Comparison of ENCODE assay signal across 14 cellular contexts in the genomic region with DNA sequence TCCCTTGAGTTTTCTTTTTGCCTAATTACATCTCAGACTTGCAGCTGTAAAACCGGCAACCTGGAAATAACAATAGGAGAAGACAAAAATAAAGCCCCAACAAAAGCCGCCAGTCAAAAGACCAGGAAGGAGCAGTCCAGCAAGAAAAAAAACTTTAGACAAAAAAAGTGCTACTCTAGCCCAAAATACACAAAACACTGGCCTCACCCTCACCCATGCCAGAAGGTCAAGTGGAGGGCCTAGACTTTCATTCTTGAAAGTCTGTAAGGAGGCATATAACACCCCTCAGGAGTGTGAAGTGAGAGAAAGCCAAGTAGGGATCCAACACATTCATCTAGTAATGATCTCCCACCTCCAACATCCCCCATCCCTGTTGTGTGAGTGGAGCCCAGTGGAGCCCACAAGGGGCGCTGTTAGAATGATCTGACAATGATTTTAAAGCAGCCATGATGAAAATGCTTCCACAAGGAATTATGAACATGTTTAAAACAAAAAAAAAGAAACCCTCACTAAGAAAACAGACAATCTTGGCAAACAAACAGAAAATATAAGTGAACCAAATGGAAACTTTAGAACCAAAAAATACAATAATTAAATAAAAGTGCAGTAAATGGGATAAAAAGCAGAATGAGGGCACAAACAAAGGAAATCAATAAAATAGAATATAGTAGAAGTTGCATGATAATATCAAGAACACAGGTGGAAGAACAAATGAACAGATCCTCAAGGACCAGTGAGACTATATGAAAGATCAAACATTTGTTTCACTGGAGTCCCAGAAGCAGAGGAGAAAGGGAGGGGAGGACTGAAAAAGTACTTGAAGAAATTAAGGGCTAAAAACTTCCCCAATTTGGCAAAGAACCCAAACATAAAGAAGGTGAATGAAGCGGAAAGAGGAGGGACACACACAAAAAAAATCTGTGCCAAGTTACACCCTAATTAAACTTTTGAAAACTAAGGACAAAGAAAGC. TPM values are rescaled to one million over a fixed set of nuclear protein-coding genes. Genes with fewer than 3 reads are reported as not detected.
A peak's percentile ranks its signal among the peaks of the same experiment; 100 is the strongest.
DNase-seq lines count a peak whose midpoint lies in the region; ATAC-seq and TF ChIP-seq lines count a peak whose summit lies in the region.
"Had no signal": no experiment of that assay in that cellular context is flagged by ENCODE, and none has a peak within 500 bp of the region (broad histone marks: within the 10 kb centered on the region; RNA-seq: fewer than 3 reads in every experiment).

No MANE protein-coding gene starts in this region.

- no peak overlapping the region for H3K4me3 Mint-ChIP-seq in activated naive CD4-positive, alpha-beta T cell treated with anti-CD3 and anti-CD28 coated beads for 36 hours
- H3K4me3 Mint-ChIP-seq in endodermal cell, result no peak overlapping the region
- H3K4me3 Mint-ChIP-seq in stimulated activated naive B cell treated with anti-CD40 and anti-IgM and Interleukin-4, amounts not matched to agents 10 μg/mL and 1 μg/mL and 100 μg/mL, for 72 hours, result no peak overlapping the region
- no peak overlapping the region for H3K4me3 Mint-ChIP-seq in mesothelial cell of epicardium
- H3K4me3 Mint-ChIP-seq: immature natural killer cell had no signal

- ATAC-seq in stimulated activated naive B cell treated with anti-CD40 and anti-IgM and Interleukin-4, amounts not matched to agents 10 μg/mL and 1 μg/mL and 100 μg/mL, for 72 hours (replicated peaks), result no peak
- ATAC-seq: naive thymus-derived CD8-positive, alpha-beta T cell had no signal

- H3K27ac Mint-ChIP-seq in activated naive CD4-positive, alpha-beta T cell treated with anti-CD3 and anti-CD28 coated beads for 36 hours, result peak overlapping the region; percentile 2
- H3K27ac Mint-ChIP-seq in endodermal cell (no peak overlapping the region), mesothelial cell of epicardium (no peak overlapping the region)
- peak overlapping the region; percentile 65 for H3K27ac Mint-ChIP-seq in stimulated activated naive B cell treated with anti-CD40 and anti-IgM and Interleukin-4, amounts not matched to agents 10 μg/mL and 1 μg/mL and 100 μg/mL, for 72 hours
- H3K27ac Mint-ChIP-seq: immature natural killer cell had no signal

- TF ChIP-seq CTCF in endodermal cell (conservative IDR thresholded peaks at IDR 0.05), result peak; percentile 75
- no peak for TF ChIP-seq CTCF in mesothelial cell of epicardium (IDR thresholded peaks at IDR 0.05; ENCODE audit: unreplicated experiment)

- no peak for DNase-seq in activated naive CD4-positive, alpha-beta T cell treated with anti-CD3 and anti-CD28 coated beads for 36 hours
- DNase-seq in activated naive CD4-positive, alpha-beta T cell (lab: John Stamatoyannopoulos, UW), result no peak
- DNase-seq in NCI-H69 (lab: John Stamatoyannopoulos, UW), result peak; percentile 10
- peak; percentile 73 for DNase-seq in endodermal cell
- no peak for DNase-seq in stimulated activated naive B cell treated with anti-CD40 and anti-IgM and Interleukin-4, amounts not matched to agents 10 μg/mL and 1 μg/mL and 100 μg/mL, for 72 hours
- DNase-seq in NCI-H2029 (lab: John Stamatoyannopoulos, UW), result no peak
- no peak for DNase-seq in GM03348 (ENCODE audit: low spot score)
- no peak for DNase-seq in mesothelial cell of epicardium (ENCODE audit: low spot score in 2 of 2, unreplicated experiment in 2 of 2)
- DNase-seq: activated T-cell treated with anti-CD3 and anti-CD28 coated beads for 4 hours; caudate nucleus; immature natural killer cell; naive thymus-derived CD8-positive, alpha-beta T cell; NCI-H187 had no signal

- H3K27me3 ChIP-seq in endodermal cell (ENCODE audit: control insufficient read depth, insufficient read depth, low read length, poor library complexity, severe bottlenecking), result no peaks in the 10 kb centered on the region
- H3K27me3 ChIP-seq: BLaER1 had no signal

- peaks cover 4% of the 10 kb centered on the region for H3K4me1 ChIP-seq in endodermal cell (ENCODE audit: control insufficient read depth, insufficient read depth, low read length)
- H3K4me1 ChIP-seq: BLaER1 had no signal

- WGBS in endodermal cell (ENCODE audit: insufficient coverage in 1 of 2, insufficient read length in 1 of 2), 2 experiments, result 94 to 96% methylated on average over 3 to 4 of the region's 4 CpGs

- H3K27ac ChIP-seq in endodermal cell (ENCODE audit: low read depth, low read length), result no peak overlapping the region
- H3K27ac ChIP-seq: BLaER1 had no signal

- H3K9me3 Mint-ChIP-seq in activated naive CD4-positive, alpha-beta T cell treated with anti-CD3 and anti-CD28 coated beads for 36 hours, result no peaks in the 10 kb centered on the region
- H3K9me3 Mint-ChIP-seq in endodermal cell, result peaks cover 4% of the 10 kb centered on the region
- H3K9me3 Mint-ChIP-seq in stimulated activated naive B cell treated with anti-CD40 and anti-IgM and Interleukin-4, amounts not matched to agents 10 μg/mL and 1 μg/mL and 100 μg/mL, for 72 hours, result peaks cover 4 to 7% of the 10 kb centered on the region in 2 donors
- peaks cover 23% of the 10 kb centered on the region for H3K9me3 Mint-ChIP-seq in mesothelial cell of epicardium

- intact Hi-C loops in activated naive CD4-positive, alpha-beta T cell treated with anti-CD3 and anti-CD28 coated beads for 36 hours (cut with micrococcal nuclease), result no loop called here

- no peaks in the 10 kb centered on the region for H3K36me3 ChIP-seq in endodermal cell (ENCODE audit: control insufficient read depth, insufficient read depth, low read length)

- CTCF ChIA-PET in activated naive CD4-positive, alpha-beta T cell treated with anti-CD3 and anti-CD28 coated beads for 36 hours (lab: Charles Lee), result interaction anchor here (1.0 kb wide), 1 partner anchor 17 kb away, joined by 3 read pairs; no protein-coding TSS in a partner anchor

- peaks cover 2% of the 10 kb centered on the region for H3K27me3 Mint-ChIP-seq in activated naive CD4-positive, alpha-beta T cell treated with anti-CD3 and anti-CD28 coated beads for 36 hours (ENCODE audit: low read depth)
- H3K27me3 Mint-ChIP-seq in endodermal cell (ENCODE audit: insufficient read depth) (no peaks in the 10 kb centered on the region), mesothelial cell of epicardium (ENCODE audit: low read depth) (no peaks in the 10 kb centered on the region)
- no peaks in the 10 kb centered on the region for H3K27me3 Mint-ChIP-seq in stimulated activated naive B cell treated with anti-CD40 and anti-IgM and Interleukin-4, amounts not matched to agents 10 μg/mL and 1 μg/mL and 100 μg/mL, for 72 hours

- peaks cover 26% of the 10 kb centered on the region for H3K4me1 Mint-ChIP-seq in activated naive CD4-positive, alpha-beta T cell treated with anti-CD3 and anti-CD28 coated beads for 36 hours (ENCODE audit: low read depth)
- peaks cover 30% of the 10 kb centered on the region for H3K4me1 Mint-ChIP-seq in endodermal cell
- H3K4me1 Mint-ChIP-seq in stimulated activated naive B cell treated with anti-CD40 and anti-IgM and Interleukin-4, amounts not matched to agents 10 μg/mL and 1 μg/mL and 100 μg/mL, for 72 hours, result peaks cover 25 to 77% of the 10 kb centered on the region in 2 donors
- peaks cover 28% of the 10 kb centered on the region for H3K4me1 Mint-ChIP-seq in mesothelial cell of epicardium

- no peak overlapping the region for H3K4me3 ChIP-seq in endodermal cell (ENCODE audit: low read length)
- H3K4me3 ChIP-seq: BLaER1 had no signal

- peaks cover 5% of the 10 kb centered on the region for H3K9me3 ChIP-seq in endodermal cell (ENCODE audit: control insufficient read depth, low read length)

- no peak overlapping the region for H3K9ac ChIP-seq in endodermal cell (ENCODE audit: extremely low read depth, low read length, poor library complexity, severe bottlenecking)
- H3K9ac ChIP-seq: BLaER1 had no signal

- H3K36me3 Mint-ChIP-seq in activated naive CD4-positive, alpha-beta T cell treated with anti-CD3 and anti-CD28 coated beads for 36 hours (ENCODE audit: low read depth), result no peaks in the 10 kb centered on the region
- H3K36me3 Mint-ChIP-seq in endodermal cell (ENCODE audit: low read depth) (peaks cover 5% of the 10 kb centered on the region), mesothelial cell of epicardium (peaks cover 20% of the 10 kb centered on the region)
- peaks cover 6 to 21% of the 10 kb centered on the region in 2 donors for H3K36me3 Mint-ChIP-seq in stimulated activated naive B cell treated with anti-CD40 and anti-IgM and Interleukin-4, amounts not matched to agents 10 μg/mL and 1 μg/mL and 100 μg/mL, for 72 hours
- H3K36me3 Mint-ChIP-seq: immature natural killer cell had no signal

RNA-seq across cellular contexts. Expression of a gene that starts 23.9 kb away (rescaled TPM):
- total RNA-seq in activated naive CD4-positive, alpha-beta T cell treated with anti-CD3 and anti-CD28 coated beads for 36 hours, result 10 to 100 TPM; 11.3 to 12.4 TPM
- 10 to 100 TPM; 51.3 to 75.4 TPM for total RNA-seq in endodermal cell
- polyA plus RNA-seq in endodermal cell (2013, experiment 1 of 2), result 63.4 TPM
- 59.7 TPM for polyA plus RNA-seq in endodermal cell (2013, experiment 2 of 2)
- 55.8 to 59.7 TPM (median 56.9 TPM) in 3 replicates for total RNA-seq in mesothelial cell of epicardium

Comparison
In these comparisons a context has a peak if more than half of its experiments do, and no peak if none do; other contexts are left out.
1. DNase-seq: peak in NCI-H69 (single experiment) and endodermal cell (single experiment); none in activated naive CD4-positive, alpha-beta T cell treated with anti-CD3 and anti-CD28 coated beads for 36 hours (single experiment), activated naive CD4-positive, alpha-beta T cell (0 of 4), stimulated activated naive B cell treated with anti-CD40 and anti-IgM and Interleukin-4, amounts not matched to agents 10 μg/mL and 1 μg/mL and 100 μg/mL, for 72 hours (single experiment), NCI-H2029 (single experiment), GM03348 (single experiment) and mesothelial cell of epicardium (0 of 2).
2. H3K27ac Mint-ChIP-seq: peak in activated naive CD4-positive, alpha-beta T cell treated with anti-CD3 and anti-CD28 coated beads for 36 hours (single experiment) and stimulated activated naive B cell treated with anti-CD40 and anti-IgM and Interleukin-4, amounts not matched to agents 10 μg/mL and 1 μg/mL and 100 μg/mL, for 72 hours (single experiment); none in endodermal cell (single experiment) and mesothelial cell of epicardium (single experiment).